ENCODE assay signal across 8 cellular contexts in the genomic region with DNA sequence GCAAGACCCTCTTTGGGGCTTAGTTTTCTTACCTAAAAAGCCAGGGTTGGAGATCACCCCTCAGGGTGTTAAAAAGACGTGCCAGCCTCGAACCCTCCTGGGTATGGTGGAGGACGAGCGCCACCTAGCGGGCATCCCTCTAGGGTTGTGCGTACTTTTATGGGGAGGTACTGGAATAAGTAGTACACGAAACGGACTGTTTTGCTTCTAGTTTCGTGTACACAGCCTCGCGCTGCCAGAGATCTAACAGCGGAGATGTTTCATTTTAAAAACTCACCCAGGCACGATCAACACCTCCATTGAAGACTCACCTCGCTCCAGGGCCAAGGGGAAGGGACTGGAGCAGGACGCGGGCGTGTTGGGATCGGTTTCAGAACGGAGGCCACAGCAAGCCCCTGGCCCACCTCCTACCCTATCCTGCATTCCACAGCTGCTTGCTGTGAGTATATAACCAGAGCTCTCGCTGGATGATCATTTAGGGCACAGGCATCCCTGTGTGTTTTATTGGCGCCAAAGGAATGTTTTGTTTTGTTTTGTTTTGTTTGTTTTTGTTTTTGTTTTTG. TPM values are rescaled to one million over a fixed set of nuclear protein-coding genes. Genes with fewer than 3 reads are reported as not detected.
A peak's percentile ranks its signal among the peaks of the same experiment; 100 is the strongest.
DNase-seq lines count a peak whose midpoint lies in the region; ATAC-seq and TF ChIP-seq lines count a peak whose summit lies in the region.

No MANE protein-coding gene starts in this region.

- peaks cover 37% of the 10 kb centered on the region for H3K4me1 ChIP-seq in lower lobe of right lung

- no peak overlapping the region for H3K27ac ChIP-seq in C4-2B
- H3K27ac ChIP-seq in lower lobe of right lung = no peak overlapping the region

- H3K4me3 ChIP-seq in lower lobe of right lung = peak overlapping the region; percentile 31

- ATAC-seq in GM19372 (IDR thresholded peaks at IDR 0.05; ENCODE audit: low read depth, unreplicated experiment) (peak; percentile 65), HG03469 (IDR thresholded peaks at IDR 0.05; ENCODE audit: unreplicated experiment) (peak; percentile 64), lower lobe of right lung (peak; percentile 71 to 82)

- peaks cover 68% of the 10 kb centered on the region for H3K27me3 ChIP-seq in lower lobe of right lung (ENCODE audit: low read depth)

- H3K9me3 ChIP-seq in lower lobe of right lung = no peaks in the 10 kb centered on the region

- intact Hi-C loops in lower lobe of right lung (cut with DNase I) = loop anchor here (10.0 kb wide), 2 partner anchors 694 to 824 kb away; no protein-coding TSS in a partner anchor

- H3K36me3 ChIP-seq in lower lobe of right lung = no peaks in the 10 kb centered on the region

- TF ChIP-seq CTCF in C4-2B (conservative IDR thresholded peaks at IDR 0.05) (peak; percentile 84), lower lobe of right lung (IDR thresholded peaks at IDR 0.05) (peak; percentile 89)

- DNase-seq in NCI-H526 (lab: John Stamatoyannopoulos, UW) = peak; percentile 65 to 90
- peak; percentile 80 for DNase-seq in activated CD4-positive, alpha-beta T cell treated with anti-CD3 and anti-CD28 coated beads, Interleukin-2, amount 50 U/mL, for 1 hour
- DNase-seq in dermis microvascular lymphatic vessel endothelial cell (ENCODE audit: low read depth in 2 of 2) = peak; percentile 55 to 76
- peak; percentile 86 for DNase-seq in lower lobe of right lung
- peak; percentile 80 to 84 (median 81) for DNase-seq in stimulated activated CD4-positive, alpha-beta T cell treated with anti-CD3 and anti-CD28 coated beads, TNF-alpha, amount 100 ng/mL, for 48 hours (ENCODE audit: low read depth in 3 of 3)

RNA-seq across cellular contexts. Expression of a gene that starts 4.8 kb away (rescaled TPM):
- under 0.01 TPM in 2 replicates for total RNA-seq in dermis microvascular lymphatic vessel endothelial cell
- total RNA-seq in lower lobe of right lung = not detected
